Comparison of ENCODE assay signal across 23 cellular contexts in the genomic region with DNA sequence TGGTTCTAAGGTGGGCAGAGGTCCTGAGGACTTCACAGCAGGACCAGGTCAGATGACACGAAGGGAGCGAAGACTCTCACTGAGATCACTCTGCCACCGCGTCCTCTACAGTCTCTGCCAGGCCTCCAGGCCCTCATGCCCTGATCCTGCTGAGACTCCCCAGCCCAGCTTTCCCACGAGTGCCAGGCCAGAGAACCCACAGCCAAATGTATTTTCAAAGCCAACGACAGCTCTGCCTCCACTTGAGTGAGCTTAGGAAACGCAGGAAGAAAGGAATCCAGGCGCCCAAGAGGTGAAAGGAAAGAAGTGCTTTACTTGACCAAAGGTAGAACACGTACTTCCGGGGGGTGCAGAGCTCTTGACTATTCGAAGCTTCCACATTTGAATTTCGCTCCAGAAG.
"Had no signal": no experiment of that assay in that cellular context is flagged by ENCODE, and none has a peak within 500 bp of the region (broad histone marks: within the 10 kb centered on the region; RNA-seq: fewer than 3 reads in every experiment).

No MANE protein-coding gene starts in this region.

- H3K4me1 Mint-ChIP-seq: activated B cell treated with CpG ODN at 0.5 μM for 24 hours; activated T-helper 17 cell treated with anti-CD3 and anti-CD28 coated beads, Interleukin-2, amount 50 U/mL, for 72 hours; naive thymus-derived CD4-positive, alpha-beta T cell; T-helper 17 cell had no signal

- H3K4me1 ChIP-seq: adrenal gland, ascending aorta, colonic mucosa, heart right ventricle, lower lobe of right lung, neural progenitor cell had no signal

- H3K4me3 Mint-ChIP-seq: activated B cell treated with CpG ODN at 0.5 μM for 24 hours; activated CD4-positive, alpha-beta memory T cell treated with anti-CD3 and anti-CD28 coated beads for 36 hours; activated naive CD8-positive, alpha-beta T cell; activated T-cell treated with anti-CD3 and anti-CD28 coated beads, Interleukin-2, amount 50 U/mL, for 24 hours; activated T-helper 17 cell treated with anti-CD3 and anti-CD28 coated beads, Interleukin-2, amount 50 U/mL, for 72 hours; naive thymus-derived CD4-positive, alpha-beta T cell; neural progenitor cell; T-helper 17 cell had no signal

- H3K36me3 ChIP-seq: adrenal gland, ascending aorta, colonic mucosa, heart right ventricle, lower lobe of right lung, neural progenitor cell had no signal

- H3K27me3 ChIP-seq: adrenal gland, ascending aorta, colonic mucosa, heart right ventricle had no signal

- H3K36me3 Mint-ChIP-seq: activated CD4-positive, alpha-beta memory T cell treated with anti-CD3 and anti-CD28 coated beads for 36 hours; activated naive CD8-positive, alpha-beta T cell; naive thymus-derived CD4-positive, alpha-beta T cell; neural progenitor cell had no signal

- DNase-seq: activated B cell treated with CpG ODN at 0.5 μM for 24 hours; activated CD4-positive, alpha-beta memory T cell treated with anti-CD3 and anti-CD28 coated beads for 36 hours; activated CD4-positive, alpha-beta T cell treated with anti-CD3 and anti-CD28 coated beads for 48 hours; activated T-cell treated with anti-CD3 and anti-CD28 coated beads, Interleukin-2, amount 50 U/mL, for 24 hours; central memory CD4-positive, alpha-beta T cell; colonic mucosa; foreskin fibroblast; heart right ventricle; kidney; lower lobe of right lung; naive thymus-derived CD4-positive, alpha-beta T cell; retina; stimulated activated CD4-positive, alpha-beta T cell treated with anti-CD3 and anti-CD28 coated beads, Interleukin-12 subunit alpha, Interleukin-12 subunit beta, amount 100 ng/mL, for 4 hours; stimulated activated CD4-positive, alpha-beta T cell treated with anti-CD3 and anti-CD28 coated beads, Interleukin-4, amount 100 ng/mL, for 4 hours; stimulated activated naive CD8-positive, alpha-beta T cell treated with anti-CD3 and anti-CD28 coated beads, Interleukin-15, Interleukin-2, amounts not matched to agents 100 U/mL and 50 U/mL, for 24 hours; SW 1271; T-helper 17 cell had no signal

- H3K4me3 ChIP-seq: adrenal gland, ascending aorta, colonic mucosa, heart right ventricle, lower lobe of right lung, neural progenitor cell had no signal

- H3K9me3 Mint-ChIP-seq: activated B cell treated with CpG ODN at 0.5 μM for 24 hours; activated CD4-positive, alpha-beta memory T cell treated with anti-CD3 and anti-CD28 coated beads for 36 hours; activated T-cell treated with anti-CD3 and anti-CD28 coated beads, Interleukin-2, amount 50 U/mL, for 24 hours; activated T-helper 17 cell treated with anti-CD3 and anti-CD28 coated beads, Interleukin-2, amount 50 U/mL, for 72 hours; neural progenitor cell had no signal

- H3K27ac ChIP-seq: adrenal gland, ascending aorta, colonic mucosa, heart right ventricle, lower lobe of right lung, neural progenitor cell had no signal

- H3K27ac Mint-ChIP-seq: activated B cell treated with CpG ODN at 0.5 μM for 24 hours; activated CD4-positive, alpha-beta memory T cell treated with anti-CD3 and anti-CD28 coated beads for 36 hours; activated naive CD8-positive, alpha-beta T cell; activated T-cell treated with anti-CD3 and anti-CD28 coated beads, Interleukin-2, amount 50 U/mL, for 24 hours; activated T-helper 17 cell treated with anti-CD3 and anti-CD28 coated beads, Interleukin-2, amount 50 U/mL, for 72 hours; neural progenitor cell; progenitor cell of endocrine pancreas had no signal

- ATAC-seq: activated T-helper 17 cell treated with anti-CD3 and anti-CD28 coated beads, Interleukin-2, amount 50 U/mL, for 72 hours; heart right ventricle; lower lobe of right lung; naive thymus-derived CD4-positive, alpha-beta T cell; stimulated activated naive CD8-positive, alpha-beta T cell treated with anti-CD3 and anti-CD28 coated beads, Interleukin-15, Interleukin-2, amounts not matched to agents 100 U/mL and 50 U/mL, for 24 hours; T-helper 17 cell had no signal

- H3K9me3 ChIP-seq: adrenal gland, ascending aorta, colonic mucosa, heart right ventricle, lower lobe of right lung had no signal

- H3K9ac ChIP-seq: neural progenitor cell had no signal

- H3K27me3 Mint-ChIP-seq: activated B cell treated with CpG ODN at 0.5 μM for 24 hours; activated naive CD8-positive, alpha-beta T cell; activated T-cell treated with anti-CD3 and anti-CD28 coated beads, Interleukin-2, amount 50 U/mL, for 24 hours had no signal
